In genomic region chr11:9090488-9091043, GRCh38 we compare ENCODE assay signal across 9 cellular contexts. TPM values are rescaled to one million over a fixed set of nuclear protein-coding genes. Genes with fewer than 3 reads are reported as not detected.
A peak's percentile ranks its signal among the peaks of the same experiment; 100 is the strongest.
DNase-seq lines count a peak whose midpoint lies in the region; ATAC-seq and TF ChIP-seq lines count a peak whose summit lies in the region.
"Had no signal": no experiment of that assay in that cellular context is flagged by ENCODE, and none has a peak within 500 bp of the region (broad histone marks: within the 10 kb centered on the region; RNA-seq: fewer than 3 reads in every experiment).

No MANE protein-coding gene starts in this region.

- peaks cover 71% of the 10 kb centered on the region for H3K27me3 Mint-ChIP-seq in CD4-positive, alpha-beta T cell

- peak overlapping the region; percentile 9 for H2AFZ ChIP-seq in fibroblast of lung (ENCODE audit: low read length)

- peaks cover 10% of the 10 kb centered on the region for H3K4me1 ChIP-seq in NT2/D1 (ENCODE audit: insufficient read depth, insufficient read length)
- peaks cover 3% of the 10 kb centered on the region for H3K4me1 ChIP-seq in fibroblast of lung (ENCODE audit: control insufficient read depth, extremely low read depth, insufficient read depth, low read length)
- peaks cover 6% of the 10 kb centered on the region for H3K4me1 ChIP-seq in prostate gland (replicated peaks)

- no peak for DNase-seq in CD4-positive, alpha-beta T cell
- no peak for DNase-seq in NT2/D1 (ENCODE audit: low read depth, low spot score)
- DNase-seq in fibroblast of lung (ENCODE audit: low read depth in 2 of 2): no peak
- no peak for DNase-seq in prostate gland (ENCODE audit: low spot score)
- no peak for DNase-seq in stimulated activated naive CD4-positive, alpha-beta T cell (lab: John Stamatoyannopoulos, UW)
- DNase-seq in cerebellum (ENCODE audit: low spot score): no peak
- DNase-seq: NCI-H524 treated with DMSO at 0.1 percent for 48 hours had no signal

- TF ChIP-seq POLR2A in prostate gland (IDR thresholded peaks at IDR 0.05): no peak

- peaks cover 44% of the 10 kb centered on the region for H3K27me3 ChIP-seq in CD4-positive, alpha-beta T cell (ENCODE audit: control insufficient read depth, insufficient read depth, low read length)
- peaks cover 50% of the 10 kb centered on the region for H3K27me3 ChIP-seq in NT2/D1 (ENCODE audit: insufficient read depth, insufficient read length)
- peaks cover 3% of the 10 kb centered on the region for H3K27me3 ChIP-seq in fibroblast of lung (ENCODE audit: control insufficient read depth, insufficient read depth, low read length)
- no peaks in the 10 kb centered on the region for H3K27me3 ChIP-seq in prostate gland (replicated peaks; ENCODE audit: insufficient read depth)

- no peaks in the 10 kb centered on the region for H3K79me2 ChIP-seq in fibroblast of lung (ENCODE audit: control insufficient read depth, insufficient read depth, low read length)

- POLR2A ChIA-PET in CD4-positive, alpha-beta T cell (lab: Charles Lee): no interaction called here

- CTCF ChIA-PET in CD4-positive, alpha-beta T cell (lab: Charles Lee): no interaction called here

- H3K9me3 ChIP-seq in CD4-positive, alpha-beta T cell (ENCODE audit: control insufficient read depth, low read length): no peaks in the 10 kb centered on the region
- no peaks in the 10 kb centered on the region for H3K9me3 ChIP-seq in NT2/D1 (ENCODE audit: insufficient read depth, low read length)
- H3K9me3 ChIP-seq in fibroblast of lung (ENCODE audit: control insufficient read depth, insufficient read depth, low read depth, low read length): no peaks in the 10 kb centered on the region
- H3K9me3 ChIP-seq in prostate gland: no peaks in the 10 kb centered on the region

- no peaks in the 10 kb centered on the region for H4K20me1 ChIP-seq in fibroblast of lung (ENCODE audit: control insufficient read depth, extremely low read depth, insufficient read depth, low read length)

- intact Hi-C loops in CD4-positive, alpha-beta T cell (cut with DNase I, micrococcal nuclease): no loop called here
- intact Hi-C loops in prostate gland (cut with DNase I): no loop called here

- H3K4me1 Mint-ChIP-seq in CD4-positive, alpha-beta T cell (ENCODE audit: low read depth): no peaks in the 10 kb centered on the region

- no peaks in the 10 kb centered on the region for H3K9me3 Mint-ChIP-seq in CD4-positive, alpha-beta T cell

- no peak for ATAC-seq in CD4-positive, alpha-beta T cell (ENCODE audit: poor library complexity)
- ATAC-seq in HG03039 (IDR thresholded peaks at IDR 0.05; ENCODE audit: unreplicated experiment) (no peak), GM19397 (IDR thresholded peaks at IDR 0.05; ENCODE audit: unreplicated experiment) (no peak)

- peak overlapping the region; percentile 57 for H3K4me3 Mint-ChIP-seq in CD4-positive, alpha-beta T cell

- H3K9ac ChIP-seq in NT2/D1 (ENCODE audit: insufficient read length, low read depth) (peak overlapping the region; percentile 61), fibroblast of lung (ENCODE audit: insufficient read depth, low read length) (no peak overlapping the region)

- 31% methylated on average over 20 of the region's 20 CpGs for WGBS in prostate gland

- no peak for TF ChIP-seq CTCF in CD4-positive, alpha-beta T cell (IDR thresholded peaks at IDR 0.05)
- TF ChIP-seq CTCF in fibroblast of lung (conservative IDR thresholded peaks at IDR 0.05 in 1 of 2, IDR thresholded peaks at IDR 0.05 in 1 of 2; ENCODE audit: low read depth in 1 of 2, low read length in 2 of 2) (no peak), prostate gland (IDR thresholded peaks at IDR 0.05) (no peak)

- no peaks in the 10 kb centered on the region for H3K36me3 Mint-ChIP-seq in CD4-positive, alpha-beta T cell (ENCODE audit: low read depth)

- H3K27ac Mint-ChIP-seq in CD4-positive, alpha-beta T cell: no peak overlapping the region

- H3K4me3 ChIP-seq in NT2/D1 (ENCODE audit: insufficient read length, low read depth) (peak overlapping the region; percentile 36), fibroblast of lung (replicated peaks in 1 of 4; ENCODE audit: control extremely low read depth in 1 of 4, insufficient read depth in 1 of 4, low read depth in 3 of 4, low read length in 4 of 4) (peak overlapping the region in 3 of 4 experiments; percentile 34 to 52 (median 34)), prostate gland (peak overlapping the region; percentile 46)

- peak overlapping the region; percentile 64 for H3K4me2 ChIP-seq in fibroblast of lung (ENCODE audit: extremely low read depth, insufficient read depth, low read length)

- no peak overlapping the region for H3K27ac ChIP-seq in CD4-positive, alpha-beta T cell (ENCODE audit: low read depth, low read length)
- H3K27ac ChIP-seq in fibroblast of lung (ENCODE audit: insufficient read depth, low read length) (no peak overlapping the region), prostate gland (peak overlapping the region; percentile 48 to 67)

- H3K36me3 ChIP-seq in NT2/D1 (ENCODE audit: insufficient read depth, insufficient read length, low read length) (no peaks in the 10 kb centered on the region), fibroblast of lung (ENCODE audit: control insufficient read depth, insufficient read depth, low read length) (no peaks in the 10 kb centered on the region), prostate gland (no peaks in the 10 kb centered on the region)

RNA-seq across cellular contexts. Expression of gene SCUBE2, which starts 0.8 kb away (rescaled TPM):
- under 1 TPM in 1 of 2 experiments, not detected in 1; 0.17 TPM for total RNA-seq in CD4-positive, alpha-beta T cell
- total RNA-seq in fibroblast of lung (1.8 TPM in 2 replicates), prostate gland (100 to 1,000 TPM in 1 of 2 donors, 10 to 100 TPM in 1; 69.8 to 149 TPM), cerebellum (26.9 TPM)
- 0.61 and 1.1 TPM in 2 replicates for polyA plus RNA-seq in fibroblast of lung
- polyA plus RNA-seq in fibroblast of lung (2012): 1.2 and 1.4 TPM in 2 replicates
- 0.12 and 1.2 TPM in 2 replicates for polyA minus RNA-seq in fibroblast of lung (ENCODE audit: low replicate concordance)

Comparison
In these comparisons a context has a peak if more than half of its experiments do, and no peak if none do; other contexts are left out.
1. H3K27ac ChIP-seq: peak in prostate gland (2 of 2); none in CD4-positive, alpha-beta T cell (single experiment) and fibroblast of lung (single experiment).
2. Peak in every context shown above with its lines, with median percentiles within 50 percentile points of each other: H3K4me3 ChIP-seq.